Comparison of ENCODE assay signal across 8 cellular contexts in genomic region chr14:22919601-22919921, GRCh38. TPM values are rescaled to one million over a fixed set of nuclear protein-coding genes. Genes with fewer than 3 reads are reported as not detected.
DNase-seq lines count a peak whose midpoint lies in the region; ATAC-seq and TF ChIP-seq lines count a peak whose summit lies in the region.

No MANE protein-coding gene starts in this region.

- no peaks in the 10 kb centered on the region for H3K27me3 ChIP-seq in NT2/D1 (ENCODE audit: insufficient read depth, insufficient read length)

- H3K4me3 Mint-ChIP-seq in progenitor cell of endocrine pancreas (ENCODE audit: low read depth) = peak overlapping the region; percentile 92

- H3K4me3 ChIP-seq in NT2/D1 (ENCODE audit: insufficient read length, low read depth) (peak overlapping the region; percentile 28), epithelial cell of proximal tubule (ENCODE audit: low read depth, low read length) (peak overlapping the region; percentile 45)

- TF ChIP-seq CTCF in epithelial cell of proximal tubule (conservative IDR thresholded peaks at IDR 0.05; ENCODE audit: low read depth, low read length) = no peak
- no peak for TF ChIP-seq CTCF in progenitor cell of endocrine pancreas (IDR thresholded peaks at IDR 0.05; ENCODE audit: unreplicated experiment)

- no peaks in the 10 kb centered on the region for H3K9me3 Mint-ChIP-seq in progenitor cell of endocrine pancreas (ENCODE audit: low read depth)

- peaks cover 69% of the 10 kb centered on the region for H3K36me3 ChIP-seq in NT2/D1 (ENCODE audit: insufficient read depth, insufficient read length, low read length)

- no peaks in the 10 kb centered on the region for H3K4me1 ChIP-seq in NT2/D1 (ENCODE audit: insufficient read depth, insufficient read length)

- no peaks in the 10 kb centered on the region for H3K9me3 ChIP-seq in NT2/D1 (ENCODE audit: insufficient read depth, low read length)

- ATAC-seq in GM21423 (IDR thresholded peaks at IDR 0.05; ENCODE audit: unreplicated experiment) = peak; percentile 8

- H3K9ac ChIP-seq in NT2/D1 (ENCODE audit: insufficient read length, low read depth) = peak overlapping the region; percentile 56

- H3K27ac Mint-ChIP-seq in progenitor cell of endocrine pancreas = peak overlapping the region; percentile 100

- DNase-seq in NT2/D1 (ENCODE audit: low read depth, low spot score) (no peak), epithelial cell of proximal tubule (ENCODE audit: low read depth) (no peak), progenitor cell of endocrine pancreas (ENCODE audit: low spot score, unreplicated experiment) (no peak), 8988T (no peak), NCI-H774 (lab: John Stamatoyannopoulos, UW) (no peak), NCI-H2029 (lab: John Stamatoyannopoulos, UW) (no peak), SIG-M5 treated with dmso at 0.1 percent for 504 hours (lab: John Stamatoyannopoulos, UW; ENCODE audit: unreplicated experiment) (no peak)

- peaks cover 18% of the 10 kb centered on the region for H3K4me1 Mint-ChIP-seq in progenitor cell of endocrine pancreas (ENCODE audit: low read depth)

- peaks cover 26% of the 10 kb centered on the region for H3K36me3 Mint-ChIP-seq in progenitor cell of endocrine pancreas (ENCODE audit: insufficient read depth)

- no peaks in the 10 kb centered on the region for H3K27me3 Mint-ChIP-seq in progenitor cell of endocrine pancreas

RNA-seq across cellular contexts. Expression of gene RBM23, which starts 0.6 kb away (rescaled TPM):
- total RNA-seq in epithelial cell of proximal tubule (76.4 and 90.6 TPM in 2 replicates), progenitor cell of endocrine pancreas (110 and 118 TPM in 2 replicates)

RNA-seq across cellular contexts. Expression of gene PRMT5, which starts 9.6 kb away (rescaled TPM):
- 70.5 and 142 TPM in 2 replicates for total RNA-seq in epithelial cell of proximal tubule
- total RNA-seq in progenitor cell of endocrine pancreas = 104 and 111 TPM in 2 replicates

RNA-seq across cellular contexts. Expression of gene REM2, which starts 36.5 kb away (rescaled TPM):
- 0.17 and 0.80 TPM in 2 replicates for total RNA-seq in epithelial cell of proximal tubule
- 10.0 and 11.3 TPM in 2 replicates for total RNA-seq in progenitor cell of endocrine pancreas

RNA-seq across cellular contexts. Expression of gene HAUS4, which starts 37.3 kb away (rescaled TPM):
- total RNA-seq in epithelial cell of proximal tubule (40.0 and 70.5 TPM in 2 replicates), progenitor cell of endocrine pancreas (36.6 and 39.1 TPM in 2 replicates)

RNA-seq across cellular contexts. Expression of gene LRP10, which starts 48.0 kb away (rescaled TPM):
- 82.5 and 102 TPM in 2 replicates for total RNA-seq in epithelial cell of proximal tubule
- total RNA-seq in progenitor cell of endocrine pancreas = 39.8 and 43.1 TPM in 2 replicates
